ENCODE assay signal across 11 cellular contexts in the genomic region with DNA sequence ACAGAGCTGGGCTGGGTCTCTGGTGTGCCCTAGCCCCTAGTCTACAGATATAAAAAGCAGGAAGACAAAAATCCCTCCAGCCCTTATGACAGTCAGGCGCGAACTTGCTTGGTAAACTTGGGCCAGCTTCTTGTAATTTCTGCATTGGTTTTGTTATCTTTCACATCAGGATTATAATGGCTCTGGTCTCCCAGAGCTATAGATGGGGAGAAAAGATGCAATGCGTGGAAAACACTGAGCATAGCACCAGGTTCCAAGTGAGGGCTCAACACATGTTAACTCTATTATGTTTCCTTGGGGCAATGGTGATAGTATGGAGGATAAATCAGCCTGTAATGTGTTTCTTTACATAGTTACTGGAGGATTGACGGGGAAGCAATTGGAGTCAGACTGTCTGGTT.
"Had no signal": no experiment of that assay in that cellular context is flagged by ENCODE, and none has a peak within 500 bp of the region (broad histone marks: within the 10 kb centered on the region; RNA-seq: fewer than 3 reads in every experiment).

No MANE protein-coding gene starts in this region.

- DNase-seq: GM23248, GOT3, H7, H9, HCEC 1CT, HFFc6 had no signal

- H3K27ac ChIP-seq: GM23248 had no signal

- H3K4me3 ChIP-seq: GM23248, GM23338, HAP-1 had no signal

- FAIRE-seq: H1, H54 had no signal

- ATAC-seq: GM23338, HCT116 had no signal

- H3K4me2 ChIP-seq: GM23338 had no signal

- H3K36me3 ChIP-seq: HAP-1 had no signal

- H2AFZ ChIP-seq: GM23248, GM23338 had no signal

- H3K9ac ChIP-seq: GM23248 had no signal

- H3K4me1 ChIP-seq: HAP-1 had no signal
